Comparison of ENCODE assay signal across 12 cellular contexts in the genomic region with DNA sequence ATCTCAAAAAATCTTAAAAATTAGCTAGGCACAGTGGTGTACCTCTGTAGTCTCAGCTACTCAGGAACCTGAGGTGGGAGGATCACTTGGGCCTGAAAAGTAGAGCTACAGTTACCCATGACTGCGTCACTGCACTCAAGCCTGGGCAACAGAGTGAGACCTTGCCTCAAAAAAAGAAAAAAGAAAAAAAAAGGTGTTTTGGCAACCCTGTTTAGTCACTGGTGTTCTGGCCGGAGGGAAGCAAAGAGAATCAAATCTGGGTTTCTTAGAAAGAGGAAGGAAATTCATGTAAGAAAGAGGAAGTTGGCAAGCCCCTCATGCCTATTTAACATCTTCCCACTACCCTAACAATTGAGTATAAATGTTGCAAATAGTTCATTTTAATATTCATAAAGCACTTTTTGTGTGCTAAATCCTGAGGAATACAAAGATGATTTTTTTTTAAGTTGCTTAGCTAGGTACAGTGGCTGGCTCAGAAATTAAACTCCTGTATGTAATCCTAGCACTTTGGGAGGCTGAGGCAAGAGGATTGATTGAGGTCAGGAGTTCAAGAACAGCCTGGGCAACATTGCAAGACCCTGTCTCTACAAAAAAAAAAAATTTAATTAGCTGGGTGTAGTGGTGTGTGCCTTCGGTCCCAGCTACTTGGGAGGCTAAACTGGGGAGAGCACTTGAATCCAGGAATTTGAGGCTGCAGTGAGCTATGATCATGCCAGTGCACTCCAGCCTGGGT. TPM values are rescaled to one million over a fixed set of nuclear protein-coding genes. Genes with fewer than 3 reads are reported as not detected.
DNase-seq lines count a peak whose midpoint lies in the region; ATAC-seq and TF ChIP-seq lines count a peak whose summit lies in the region.
"Had no signal": no experiment of that assay in that cellular context is flagged by ENCODE, and none has a peak within 500 bp of the region (broad histone marks: within the 10 kb centered on the region; RNA-seq: fewer than 3 reads in every experiment).

No MANE protein-coding gene starts in this region.

- H3K27ac ChIP-seq in CD4-positive, alpha-beta T cell (ENCODE audit: low read depth, low read length): no peak overlapping the region

- H3K9me3 Mint-ChIP-seq in CD4-positive, alpha-beta T cell: no peaks in the 10 kb centered on the region
- H3K9me3 Mint-ChIP-seq in dendritic cell treated with granulocyte-macrophage colony-stimulating factor and Interleukin-4, amounts not matched to agents 40 ng/mL and 50 ng/mL, for 4 days: no peaks in the 10 kb centered on the region
- H3K9me3 Mint-ChIP-seq: mesothelial cell of epicardium had no signal

- 72 to 76% methylated on average over 3 of the region's 3 CpGs for WGBS in lower leg skin, 2 donors

- H3K4me3 Mint-ChIP-seq in CD4-positive, alpha-beta T cell: peak overlapping the region; percentile 8
- peak overlapping the region; percentile 20 for H3K4me3 Mint-ChIP-seq in dendritic cell treated with granulocyte-macrophage colony-stimulating factor and Interleukin-4, amounts not matched to agents 40 ng/mL and 50 ng/mL, for 4 days
- H3K4me3 Mint-ChIP-seq: mesothelial cell of epicardium had no signal

- H3K27ac Mint-ChIP-seq in CD4-positive, alpha-beta T cell: no peak overlapping the region
- H3K27ac Mint-ChIP-seq in dendritic cell treated with granulocyte-macrophage colony-stimulating factor and Interleukin-4, amounts not matched to agents 40 ng/mL and 50 ng/mL, for 4 days: peak overlapping the region; percentile 95
- H3K27ac Mint-ChIP-seq: mesothelial cell of epicardium had no signal

- CTCF ChIA-PET in CD4-positive, alpha-beta T cell (lab: Charles Lee): interaction anchor here (2.4 kb wide), 1 partner anchor 23 kb away, joined by 8 read pairs; no protein-coding TSS in a partner anchor

- TF ChIP-seq CTCF in CD4-positive, alpha-beta T cell (IDR thresholded peaks at IDR 0.05): no peak
- no peak for TF ChIP-seq CTCF in lower leg skin (IDR thresholded peaks at IDR 0.05)

- in situ Hi-C loops in KBM-7 (cut with MboI; ENCODE audit: low pct_unique_long_range_greater_than_20kb, low sequenced_read_pairs): no loop called here

- no peak for TF ChIP-seq POLR2A in lower leg skin (IDR thresholded peaks at IDR 0.05)

- H3K9me3 ChIP-seq in CD4-positive, alpha-beta T cell (ENCODE audit: control insufficient read depth, low read length): no peaks in the 10 kb centered on the region

- H3K36me3 Mint-ChIP-seq in CD4-positive, alpha-beta T cell (ENCODE audit: low read depth): no peaks in the 10 kb centered on the region
- H3K36me3 Mint-ChIP-seq in dendritic cell treated with granulocyte-macrophage colony-stimulating factor and Interleukin-4, amounts not matched to agents 40 ng/mL and 50 ng/mL, for 4 days (ENCODE audit: low read depth): no peaks in the 10 kb centered on the region
- H3K36me3 Mint-ChIP-seq: mesothelial cell of epicardium had no signal

- H3K27me3 Mint-ChIP-seq in CD4-positive, alpha-beta T cell: no peaks in the 10 kb centered on the region
- no peaks in the 10 kb centered on the region for H3K27me3 Mint-ChIP-seq in dendritic cell treated with granulocyte-macrophage colony-stimulating factor and Interleukin-4, amounts not matched to agents 40 ng/mL and 50 ng/mL, for 4 days

- no peak for ATAC-seq in CD4-positive, alpha-beta T cell (ENCODE audit: poor library complexity)
- ATAC-seq in GM21360 (IDR thresholded peaks at IDR 0.05; ENCODE audit: unreplicated experiment): peak; percentile 60

- peaks cover 6% of the 10 kb centered on the region for H3K4me1 Mint-ChIP-seq in CD4-positive, alpha-beta T cell (ENCODE audit: low read depth)
- H3K4me1 Mint-ChIP-seq in dendritic cell treated with granulocyte-macrophage colony-stimulating factor and Interleukin-4, amounts not matched to agents 40 ng/mL and 50 ng/mL, for 4 days (ENCODE audit: low read depth): peaks cover 68% of the 10 kb centered on the region

- H3K4me3 ChIP-seq in lower leg skin (ENCODE audit: low read depth, poor library complexity, severe bottlenecking): no peak overlapping the region

- intact Hi-C loops in CD4-positive, alpha-beta T cell (cut with DNase I, micrococcal nuclease): loop anchor here (10.0 kb wide), 3 partner anchors 834 to 1884 kb away; a partner anchor contains a TSS
- intact Hi-C loops in dendritic cell treated with granulocyte-macrophage colony-stimulating factor and Interleukin-4, amounts not matched to agents 40 ng/mL and 50 ng/mL, for 4 days (cut with micrococcal nuclease): loop anchor here (10.0 kb wide), 1 partner anchor 304 kb away; no protein-coding TSS in a partner anchor
- intact Hi-C loops in lower leg skin (cut with DNase I; ENCODE audit: low total_unique reads): no loop called here

- DNase-seq in CD4-positive, alpha-beta T cell: no peak
- DNase-seq in KBM-7 (peak; percentile 97), lower leg skin (ENCODE audit: low spot score in 2 of 2) (no peak), GM03348 (ENCODE audit: low spot score) (no peak), NCI-H2081 (lab: John Stamatoyannopoulos, UW) (no peak), NCI-H2107 treated with DMSO at 0.1 percent for 48 hours (lab: John Stamatoyannopoulos, UW; ENCODE audit: unreplicated experiment) (no peak)
- DNase-seq: DMS79 had no signal

- H3K27me3 ChIP-seq in CD4-positive, alpha-beta T cell (ENCODE audit: control insufficient read depth, insufficient read depth, low read length): no peaks in the 10 kb centered on the region

- POLR2A ChIA-PET in CD4-positive, alpha-beta T cell (lab: Charles Lee): no interaction called here

RNA-seq across cellular contexts. Expression of a gene that starts 6.5 kb away (rescaled TPM):
- total RNA-seq in CD4-positive, alpha-beta T cell: 10 to 100 TPM; 23.9 to 24.7 TPM
- total RNA-seq in lower leg skin: 10 to 100 TPM; 56.3 to 72.0 (median 60.9) TPM

RNA-seq across cellular contexts. Expression of a gene that starts 23.9 kb away (rescaled TPM):
- not detected for total RNA-seq in CD4-positive, alpha-beta T cell
- total RNA-seq in lower leg skin: not detected
- total RNA-seq: HT1080; mesothelial cell of epicardium; T-helper 1 cell treated with Interleukin-12 subunit alpha and Interleukin-12 subunit beta and Interleukin-4 antibody, amounts not matched to agents 30 ng/mL and 1 ng/mL, for 36 hours had no signal
